In the genomic region with DNA sequence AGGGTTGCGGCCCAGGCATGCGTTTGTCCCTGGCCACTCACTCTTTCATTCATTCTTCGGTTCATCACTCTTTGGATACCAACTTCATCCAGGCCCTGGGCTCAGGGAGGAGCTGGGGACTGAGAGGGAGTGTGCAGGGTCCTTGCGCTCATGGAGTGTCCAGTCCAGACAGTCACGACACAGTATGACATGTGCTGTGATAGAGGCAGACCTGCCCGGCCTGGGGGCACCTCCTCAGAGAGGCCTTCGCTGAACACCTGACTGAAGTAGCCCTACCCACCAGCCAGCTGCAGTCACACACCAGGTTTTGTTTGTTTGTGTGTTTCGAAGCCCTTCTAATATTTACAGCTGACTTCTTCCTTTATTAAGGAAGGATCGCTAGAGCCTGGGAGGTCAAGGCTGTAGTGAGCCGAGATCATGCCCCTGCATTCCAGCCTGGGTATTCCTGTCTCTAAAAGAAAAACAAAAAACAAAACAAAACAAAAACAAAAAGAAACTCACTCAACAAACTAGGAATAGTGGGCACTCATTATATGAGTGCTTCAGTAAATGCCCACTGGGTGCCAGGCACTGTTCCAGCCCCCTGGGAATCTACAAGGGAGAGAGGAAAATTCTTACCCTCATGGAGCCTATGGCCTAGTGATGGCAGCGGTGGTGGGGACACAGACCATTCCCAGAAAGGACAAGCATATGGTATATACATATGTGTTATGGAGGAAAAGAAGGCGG, we compare ENCODE assay signal across 1 cellular context.
TF ChIP-seq lines count a peak whose summit lies in the region.

No MANE protein-coding gene starts in this region.

TF ChIP-seq in IMR-90, 13 proteins besides CTCF, POLR2A, EP300 and RAD21:
- no peak for TF ChIP-seq CEBPB (IDR thresholded peaks at IDR 0.05; ENCODE audit: low read depth, low read length)
- no peak for TF ChIP-seq FOS (IDR thresholded peaks at IDR 0.05; ENCODE audit: low read depth, low read length)
- TF ChIP-seq MAZ (IDR thresholded peaks at IDR 0.05; ENCODE audit: borderline replicate concordance, low read depth, low read length), result no peak
- no peak for TF ChIP-seq USF2 (IDR thresholded peaks at IDR 0.05; ENCODE audit: low read depth, low read length)
- no peak for TF ChIP-seq BHLHE40 (IDR thresholded peaks at IDR 0.05; ENCODE audit: low read depth, low read length)
- TF ChIP-seq MXI1 (IDR thresholded peaks at IDR 0.05; ENCODE audit: borderline replicate concordance, low read depth, low read length), result no peak
